Comparison of ENCODE assay signal across 23 cellular contexts in genomic region chr4:56959064-56959463, GRCh38. TPM values are rescaled to one million over a fixed set of nuclear protein-coding genes. Genes with fewer than 3 reads are reported as not detected.
DNase-seq lines count a peak whose midpoint lies in the region; ATAC-seq and TF ChIP-seq lines count a peak whose summit lies in the region.
"Had no signal": no experiment of that assay in that cellular context is flagged by ENCODE, and none has a peak within 500 bp of the region (broad histone marks: within the 10 kb centered on the region; RNA-seq: fewer than 3 reads in every experiment).

No MANE protein-coding gene starts in this region.

- H3K27ac ChIP-seq in ACC112 (ENCODE audit: low read depth, low read length) = peak overlapping the region; percentile 79
- peak overlapping the region; percentile 94 for H3K27ac ChIP-seq in GM23248
- H3K27ac ChIP-seq in mesenchymal stem cell (ENCODE audit: low read length, poor library complexity, severe bottlenecking) = no peak overlapping the region
- H3K27ac ChIP-seq: C4-2B, ovary, VCaP had no signal

- H3K36me3 ChIP-seq in ACC112 (ENCODE audit: insufficient read depth, low read length) (peaks cover 4% of the 10 kb centered on the region; the same call in 1 of the 2 replicates), GM23248 (ENCODE audit: low read depth) (peaks cover 8% of the 10 kb centered on the region; the same call in 1 of the 2 replicates), mesenchymal stem cell (ENCODE audit: control insufficient read depth in 1 of 2, insufficient read depth in 2 of 2, low read depth in 1 of 2, low read length in 2 of 2) (peaks cover 2 to 31% of the 10 kb centered on the region in 2 experiments)
- H3K36me3 ChIP-seq: ovary had no signal

- H3K4me2 ChIP-seq in GM23248 (ENCODE audit: unreplicated experiment) (peak overlapping the region; percentile 78), mesenchymal stem cell (ENCODE audit: low read length, poor library complexity, severe bottlenecking) (no peak overlapping the region)

- H3K9me2 ChIP-seq in GM23248 (ENCODE audit: insufficient read depth) = no peaks in the 10 kb centered on the region

- no peaks in the 10 kb centered on the region for H3K9me3 ChIP-seq in GM23248 (ENCODE audit: low read depth)
- H3K9me3 ChIP-seq in mesenchymal stem cell (ENCODE audit: control insufficient read depth, low read length) = no peaks in the 10 kb centered on the region
- H3K9me3 ChIP-seq: ovary had no signal

- H3K23ac ChIP-seq in mesenchymal stem cell (ENCODE audit: low read length in 2 of 2) = no peak overlapping the region

- H4K91ac ChIP-seq in mesenchymal stem cell (ENCODE audit: low read length) = no peak overlapping the region

- WGBS in GM23248 (ENCODE audit: low coverage in 1 of 2, low lambda C conversion rate in 2 of 2, missing lambda C conversion rate in 2 of 2), 2 experiments = 25% methylated on average over 2 of the region's 2 CpGs
- WGBS in mesenchymal stem cell = 100% methylated on average over 2 of the region's 2 CpGs

- H2BK120ac ChIP-seq in mesenchymal stem cell (ENCODE audit: low read depth, low read length) = no peak overlapping the region

- H2BK12ac ChIP-seq in mesenchymal stem cell (ENCODE audit: low read length in 2 of 2) = no peak overlapping the region

- H2BK5ac ChIP-seq in mesenchymal stem cell (ENCODE audit: low read depth, low read length, poor library complexity, severe bottlenecking) = no peak overlapping the region

- no peak overlapping the region for H3K27ac Mint-ChIP-seq in activated naive CD4-positive, alpha-beta T cell treated with anti-CD3 and anti-CD28 coated beads, Interleukin-2, amount 50 U/mL, for 72 hours
- H3K27ac Mint-ChIP-seq: activated naive CD8-positive, alpha-beta T cell treated with anti-CD3 and anti-CD28 coated beads, Interleukin-2, amount 10 ng/mL, durations not matched to agents 7 days and 5 days; IgD-negative memory B cell had no signal

- in situ Hi-C loops in GM23248 (cut with MboI) = no loop called here

- TF ChIP-seq CTCF in choroid plexus epithelial cell (conservative IDR thresholded peaks at IDR 0.05; ENCODE audit: low read depth, low read length) (no peak), GM10266 (IDR thresholded peaks at IDR 0.05; ENCODE audit: control insufficient read depth, insufficient read depth, low read depth, missing control alignments) (no peak)

- H2AK5ac ChIP-seq in mesenchymal stem cell (ENCODE audit: low read length, severe bottlenecking) = no peak overlapping the region

- peaks cover 14% of the 10 kb centered on the region for H3K4me1 ChIP-seq in ACC112 (ENCODE audit: control insufficient read depth, insufficient read depth, low read length, unreplicated experiment)
- H3K4me1 ChIP-seq in GM23248 (ENCODE audit: insufficient read depth) = peaks cover 13% of the 10 kb centered on the region
- peaks cover 2% of the 10 kb centered on the region for H3K4me1 ChIP-seq in mesenchymal stem cell (ENCODE audit: control insufficient read depth, insufficient read depth, low read depth, low read length)

- peaks cover 0 to 7% of the 10 kb centered on the region in 2 donors for H3K36me3 Mint-ChIP-seq in activated naive CD4-positive, alpha-beta T cell treated with anti-CD3 and anti-CD28 coated beads, Interleukin-2, amount 50 U/mL, for 72 hours

- H3K9me3 Mint-ChIP-seq in activated naive CD4-positive, alpha-beta T cell treated with anti-CD3 and anti-CD28 coated beads, Interleukin-2, amount 50 U/mL, for 72 hours = no peaks in the 10 kb centered on the region
- H3K9me3 Mint-ChIP-seq: activated naive CD8-positive, alpha-beta T cell treated with anti-CD3 and anti-CD28 coated beads, Interleukin-2, amount 10 ng/mL, durations not matched to agents 7 days and 5 days; central memory CD8-positive, alpha-beta T cell; IgD-negative memory B cell; nephron had no signal

- H3F3A ChIP-seq in GM23248 (ENCODE audit: insufficient read depth) = peaks cover 25% of the 10 kb centered on the region

- peak overlapping the region; percentile 76 for H3K9ac ChIP-seq in GM23248
- H3K9ac ChIP-seq in mesenchymal stem cell (ENCODE audit: low read length) = peak overlapping the region; percentile 81

- no peak overlapping the region for H3K4ac ChIP-seq in mesenchymal stem cell (ENCODE audit: low read depth in 1 of 2, low read length in 2 of 2)

- no peaks in the 10 kb centered on the region for H4K20me1 ChIP-seq in GM23248 (ENCODE audit: insufficient read depth)

- DNase-seq in GM23248 (peak; percentile 43), choroid plexus epithelial cell (ENCODE audit: low read depth) (peak; percentile 24), mesenchymal stem cell (no peak), GM10266 (ENCODE audit: extremely low spot score) (no peak)
- no peak for DNase-seq in activated naive CD4-positive, alpha-beta T cell treated with anti-CD3 and anti-CD28 coated beads, Interleukin-2, amount 50 U/mL, for 72 hours (ENCODE audit: low spot score in 2 of 2)
- DNase-seq: activated CD4-positive, alpha-beta T cell treated with anti-CD3 and anti-CD28 coated beads for 4 hours; activated effector memory CD4-positive, alpha-beta T cell treated with anti-CD3 and anti-CD28 coated beads, Interleukin-2, amount 50 U/mL, for 16 hours; activated naive CD8-positive, alpha-beta T cell treated with anti-CD3 and anti-CD28 coated beads, Interleukin-2, amount 10 ng/mL, durations not matched to agents 7 days and 5 days; activated T-cell treated with anti-CD3 and anti-CD28 coated beads, Interleukin-2, amount 50 U/mL, for 1 hour; NCI-H1105 treated with DMSO at 0.1 percent for 48 hours; NCI-H446; ovary; retina; stimulated activated CD4-positive, alpha-beta T cell treated with anti-CD3 and anti-CD28 coated beads, Interleukin-2, amount 100 ng/mL, for 24 hours; trophoblast cell had no signal

- H3K79me2 ChIP-seq in ACC112 (ENCODE audit: control insufficient read depth, insufficient read depth, low read length, unreplicated experiment) (no peaks in the 10 kb centered on the region), GM23248 (ENCODE audit: insufficient read depth) (no peaks in the 10 kb centered on the region)

- H2AFZ ChIP-seq in ACC112 (ENCODE audit: low read length, unreplicated experiment) (peak overlapping the region; percentile 2), GM23248 (peak overlapping the region; percentile 37), mesenchymal stem cell (ENCODE audit: low read depth, low read length) (no peak overlapping the region)

- no peak for ATAC-seq in GM18502 (IDR thresholded peaks at IDR 0.05; ENCODE audit: poor library complexity, unreplicated experiment)
- no peak for ATAC-seq in activated naive CD4-positive, alpha-beta T cell treated with anti-CD3 and anti-CD28 coated beads, Interleukin-2, amount 50 U/mL, for 72 hours

- H3K18ac ChIP-seq in mesenchymal stem cell (ENCODE audit: low read depth in 1 of 2, low read length in 2 of 2) = no peak overlapping the region

- H3K27me3 ChIP-seq in ACC112 (ENCODE audit: insufficient read depth, low read length) (no peaks in the 10 kb centered on the region), GM23248 (replicated peaks; ENCODE audit: insufficient read depth) (no peaks in the 10 kb centered on the region), mesenchymal stem cell (ENCODE audit: control insufficient read depth in 1 of 2, insufficient read depth in 1 of 2, low read length in 2 of 2) (no peaks in the 10 kb centered on the region)
- H3K27me3 ChIP-seq: ovary had no signal

- H2BK15ac ChIP-seq in mesenchymal stem cell (ENCODE audit: low read depth, poor library complexity, severe bottlenecking) = no peak overlapping the region

- no peaks in the 10 kb centered on the region for H3K79me1 ChIP-seq in mesenchymal stem cell (replicated peaks; ENCODE audit: low read length, poor library complexity, severe bottlenecking)

- H3K4me3 ChIP-seq in ACC112 (ENCODE audit: low read depth, low read length) (no peak overlapping the region), GM23248 (peak overlapping the region; percentile 56; the same call in 1 of the 2 replicates), choroid plexus epithelial cell (ENCODE audit: low read depth, low read length) (no peak overlapping the region), mesenchymal stem cell (ENCODE audit: insufficient read depth in 1 of 2, low read depth in 1 of 2, low read length in 2 of 2) (peak overlapping the region in 1 of 2 experiments; percentile 24)
- H3K4me3 ChIP-seq: lung, ovary had no signal

- no peak overlapping the region for H3K14ac ChIP-seq in mesenchymal stem cell (ENCODE audit: low read length in 2 of 2)

- no peak overlapping the region for H4K8ac ChIP-seq in mesenchymal stem cell (ENCODE audit: low read length)

RNA-seq across cellular contexts. Expression of gene NOA1, which starts 18.3 kb away (rescaled TPM):
- total RNA-seq in GM23248 (2014; rRNA removed; shearing (Covaris generic)) = 17.3 and 19.3 TPM in 2 replicates
- polyA plus RNA-seq in GM23248 (2016; fragmentation: Nextera tagmentation; extraction: Ambion mirVana) = 9.1 and 9.5 TPM in 2 replicates
- 12.4 TPM for polyA plus RNA-seq in mesenchymal stem cell (2013, experiment 1 of 2)
- polyA plus RNA-seq in mesenchymal stem cell (2013, experiment 2 of 2) = 12.6 TPM
- total RNA-seq in activated naive CD4-positive, alpha-beta T cell treated with anti-CD3 and anti-CD28 coated beads, Interleukin-2, amount 50 U/mL, for 72 hours = 10 to 100 TPM; 31.4 to 31.8 TPM

RNA-seq across cellular contexts. Expression of gene POLR2B, which starts 19.6 kb away (rescaled TPM):
- total RNA-seq in GM23248 (2014; rRNA removed; shearing (Covaris generic)) = 83.5 and 86.1 TPM in 2 replicates
- polyA plus RNA-seq in GM23248 (2016; fragmentation: Nextera tagmentation; extraction: Ambion mirVana) = 47.6 and 50.8 TPM in 2 replicates
- polyA plus RNA-seq in mesenchymal stem cell (2013, experiment 1 of 2) = 57.0 TPM
- polyA plus RNA-seq in mesenchymal stem cell (2013, experiment 2 of 2) = 58.9 TPM
- 100 to 1,000 TPM; 133 to 142 TPM for total RNA-seq in activated naive CD4-positive, alpha-beta T cell treated with anti-CD3 and anti-CD28 coated beads, Interleukin-2, amount 50 U/mL, for 72 hours

RNA-seq across cellular contexts. Expression of gene REST, which starts 51.4 kb away (rescaled TPM):
- total RNA-seq in GM23248 (2014; rRNA removed; shearing (Covaris generic)) = 32.9 and 36.7 TPM in 2 replicates
- polyA plus RNA-seq in GM23248 (2016; fragmentation: Nextera tagmentation; extraction: Ambion mirVana) = 54.6 and 60.1 TPM in 2 replicates
- 20.9 TPM for polyA plus RNA-seq in mesenchymal stem cell (2013, experiment 1 of 2)
- polyA plus RNA-seq in mesenchymal stem cell (2013, experiment 2 of 2) = 20.2 TPM
- total RNA-seq in activated naive CD4-positive, alpha-beta T cell treated with anti-CD3 and anti-CD28 coated beads, Interleukin-2, amount 50 U/mL, for 72 hours = 10 to 100 TPM; 39.3 to 43.5 TPM

Comparison
In these comparisons a context has a peak if more than half of its experiments do, and no peak if none do; other contexts are left out.
1. DNase-seq: peak in GM23248 (single experiment) and choroid plexus epithelial cell (single experiment); none in mesenchymal stem cell (single experiment), GM10266 (single experiment) and activated naive CD4-positive, alpha-beta T cell treated with anti-CD3 and anti-CD28 coated beads, Interleukin-2, amount 50 U/mL, for 72 hours (0 of 2).